Comparison of ENCODE assay signal across 15 cellular contexts in genomic region chr17:77725851-77726250, GRCh38.
"Had no signal": no experiment of that assay in that cellular context is flagged by ENCODE, and none has a peak within 500 bp of the region (broad histone marks: within the 10 kb centered on the region; RNA-seq: fewer than 3 reads in every experiment).

No MANE protein-coding gene starts in this region.

- H3K36me3 Mint-ChIP-seq: natural killer cell treated with Interleukin-12 subunit alpha and Interleukin-12 subunit beta and Interleukin-15 and Interleukin-18, amount 100 ng/mL, for 72 hours had no signal

- H3K4me3 Mint-ChIP-seq: activated naive CD4-positive, alpha-beta T cell treated with anti-CD3 and anti-CD28 coated beads, Interleukin-2, amount 50 U/mL, for 24 hours; effector memory CD8-positive, alpha-beta T cell; mesothelial cell of epicardium; natural killer cell treated with Interleukin-12 subunit alpha and Interleukin-12 subunit beta and Interleukin-15 and Interleukin-18, amount 100 ng/mL, for 72 hours; stimulated activated naive CD8-positive, alpha-beta T cell treated with anti-CD3 and anti-CD28 coated beads, Interleukin-15, Interleukin-2, amounts not matched to agents 100 ng/mL and 50 ng/mL, for 24 hours had no signal

- H3K27me3 Mint-ChIP-seq: activated naive CD4-positive, alpha-beta T cell treated with anti-CD3 and anti-CD28 coated beads, Interleukin-2, amount 50 U/mL, for 24 hours; stimulated activated naive CD8-positive, alpha-beta T cell treated with anti-CD3 and anti-CD28 coated beads, Interleukin-15, Interleukin-2, amounts not matched to agents 100 ng/mL and 50 ng/mL, for 24 hours had no signal

- H3K9me3 Mint-ChIP-seq: effector memory CD8-positive, alpha-beta T cell; natural killer cell treated with Interleukin-12 subunit alpha and Interleukin-12 subunit beta and Interleukin-15 and Interleukin-18, amount 100 ng/mL, for 72 hours; stimulated activated naive CD8-positive, alpha-beta T cell treated with anti-CD3 and anti-CD28 coated beads, Interleukin-15, Interleukin-2, amounts not matched to agents 100 ng/mL and 50 ng/mL, for 24 hours had no signal

- DNase-seq: activated CD4-positive, alpha-beta T cell treated with anti-CD3 and anti-CD28 coated beads, Interleukin-2, amount 50 U/mL, for 1 hour; activated gamma-delta T cell; cortex of kidney; effector memory CD8-positive, alpha-beta T cell; foreskin fibroblast; left cardiac atrium; nucleus accumbens; T-helper 1 cell; T-helper 9 cell; transverse colon; uterus had no signal

- ATAC-seq: effector memory CD8-positive, alpha-beta T cell; left cardiac atrium; natural killer cell treated with Interleukin-12 subunit alpha and Interleukin-12 subunit beta and Interleukin-15 and Interleukin-18, amount 100 ng/mL, for 72 hours had no signal

- H3K27ac Mint-ChIP-seq: activated naive CD4-positive, alpha-beta T cell treated with anti-CD3 and anti-CD28 coated beads, Interleukin-2, amount 50 U/mL, for 24 hours; effector memory CD8-positive, alpha-beta T cell; mesothelial cell of epicardium; natural killer cell treated with Interleukin-12 subunit alpha and Interleukin-12 subunit beta and Interleukin-15 and Interleukin-18, amount 100 ng/mL, for 72 hours; stimulated activated naive CD8-positive, alpha-beta T cell treated with anti-CD3 and anti-CD28 coated beads, Interleukin-15, Interleukin-2, amounts not matched to agents 100 ng/mL and 50 ng/mL, for 24 hours had no signal
